7 cellular contexts compared by ENCODE assay signal in the genomic region with DNA sequence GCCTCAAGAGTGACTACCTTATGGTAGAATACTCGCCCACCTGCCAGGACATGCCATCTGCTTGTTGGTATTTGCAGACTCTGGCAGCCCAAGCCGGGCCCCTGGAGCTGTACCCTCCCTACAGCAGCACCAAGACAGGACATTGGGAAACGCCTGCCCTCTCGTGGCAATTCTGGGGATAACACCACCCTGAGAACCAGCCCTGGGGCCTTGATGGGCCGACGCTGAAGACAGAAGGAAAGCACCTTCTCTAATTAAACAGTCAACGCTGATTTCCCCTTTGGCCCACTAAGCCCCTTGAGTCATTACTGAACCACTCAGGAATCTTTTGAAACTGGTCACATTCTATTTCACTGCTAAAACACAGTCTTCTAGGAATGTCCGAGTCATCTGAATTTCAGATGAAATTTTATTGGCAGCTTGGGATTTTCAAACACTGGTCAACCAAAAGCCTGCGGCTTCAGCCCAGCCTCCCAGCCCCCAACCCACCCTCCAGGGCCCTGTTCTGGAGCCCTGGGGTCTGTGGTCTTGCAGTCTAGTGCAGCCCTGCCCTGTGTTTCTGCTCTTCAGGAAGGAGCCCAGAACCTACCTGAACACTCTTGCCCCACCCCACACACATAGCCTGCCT.
DNase-seq lines count a peak whose midpoint lies in the region; FAIRE-seq and TF ChIP-seq lines count a peak whose summit lies in the region.

No MANE protein-coding gene starts in this region.

- no peaks in the 10 kb centered on the region for H3K36me3 ChIP-seq in smooth muscle cell (ENCODE audit: low read depth)

- TF ChIP-seq CTCF in astrocyte of the cerebellum (IDR thresholded peaks at IDR 0.05; ENCODE audit: low read depth, low read length, missing control alignments) (peak; percentile 92), smooth muscle cell (IDR thresholded peaks at IDR 0.05; ENCODE audit: borderline replicate concordance, insufficient read depth, poor library complexity, severe bottlenecking) (peak; percentile 71)

- H3F3A ChIP-seq in smooth muscle cell (ENCODE audit: low read depth) = no peaks in the 10 kb centered on the region

- DNase-seq in GM12891 (ENCODE audit: insufficient read length, low spot score) (peak; percentile 78), HEK293T (ENCODE audit: extremely low spot score) (peak; percentile 88), MV-4-11 (lab: John Stamatoyannopoulos, UW) (peak; percentile 72), T-helper 9 cell (peak; percentile 60), astrocyte of the cerebellum (ENCODE audit: low read depth) (peak; percentile 34), hypothalamus (lab: John Stamatoyannopoulos, UW) (peak in 45 of 51 donors; percentile 5 to 75 (median 40)), smooth muscle cell (lab: John Stamatoyannopoulos, UW; ENCODE audit: unreplicated experiment) (peak; percentile 50)

- H3K4me3 ChIP-seq in astrocyte of the cerebellum (ENCODE audit: low read depth, low read length) = no peak overlapping the region
- H3K4me3 ChIP-seq in smooth muscle cell = no peak overlapping the region

- H4K20me1 ChIP-seq in smooth muscle cell (ENCODE audit: low read depth) = no peaks in the 10 kb centered on the region

- WGBS in smooth muscle cell (ENCODE audit: low lambda C conversion rate) = 8% methylated on average over 9 of the region's 9 CpGs

- no peaks in the 10 kb centered on the region for H3K9me3 ChIP-seq in smooth muscle cell (replicated peaks; ENCODE audit: low read depth)

- POLR2A ChIA-PET in HEK293T (lab: Yijun Ruan, JAX) = interaction anchor here (0.6 to 1.3 kb wide), 3 partner anchors 12 to 139 kb away, joined by 3 to 5 read pairs (median 3); a partner anchor contains a TSS

- H2AFZ ChIP-seq in smooth muscle cell (ENCODE audit: low read depth) = no peak overlapping the region

- H3K4me2 ChIP-seq in smooth muscle cell = peak overlapping the region; percentile 54

- CTCF ChIA-PET in HEK293T (lab: Yijun Ruan, JAX) = interaction anchor here (0.6 to 4.4 kb wide), 9 partner anchors 10 to 539 kb away, joined by 3 to 60 read pairs (median 3); no protein-coding TSS in a partner anchor

- no peak for TF ChIP-seq POLR2A in GM12891 (IDR thresholded peaks at IDR 0.05; ENCODE audit: low read depth, low read length)

- no peaks in the 10 kb centered on the region for H3K79me2 ChIP-seq in smooth muscle cell (ENCODE audit: low read depth)

- peak; percentile 93 for FAIRE-seq in GM12891 (lab: Jason Lieb, UNC)

- H3K4me1 ChIP-seq in smooth muscle cell (ENCODE audit: low read depth) = peaks cover 3% of the 10 kb centered on the region

- H3K27me3 ChIP-seq in smooth muscle cell (ENCODE audit: low read depth) = no peaks in the 10 kb centered on the region

- H3K9ac ChIP-seq in smooth muscle cell (ENCODE audit: low read depth) = peak overlapping the region; percentile 19

- in situ Hi-C loops in astrocyte of the cerebellum (cut with HindIII; ENCODE audit: low sequenced_read_pairs) = no loop called here

- no peak overlapping the region for H3K27ac ChIP-seq in smooth muscle cell (ENCODE audit: low read depth)

TF ChIP-seq in GM12891, 5 proteins besides CTCF, POLR2A, EP300 and RAD21:
- no peak for TF ChIP-seq POU2F2 (IDR thresholded peaks at IDR 0.05; ENCODE audit: low read depth, low read length)
- no peak for TF ChIP-seq POLR2AphosphoS5 (IDR thresholded peaks at IDR 0.05; ENCODE audit: low read depth, low read length)
- TF ChIP-seq TAF1 (IDR thresholded peaks at IDR 0.05; ENCODE audit: low read depth, low read length) = no peak
- no peak for TF ChIP-seq SPI1 (IDR thresholded peaks at IDR 0.05; ENCODE audit: low read depth, low read length)
- TF ChIP-seq PAX5 (IDR thresholded peaks at IDR 0.05; ENCODE audit: insufficient read depth, low read length, severe bottlenecking) = no peak

TF ChIP-seq in HEK293T, 16 proteins besides CTCF, POLR2A, EP300 and RAD21:
- TF ChIP-seq ARNT (IDR thresholded peaks at IDR 0.05) = no peak
- no peak for TF ChIP-seq SP1 (IDR thresholded peaks at IDR 0.05)
- TF ChIP-seq FOXM1 (IDR thresholded peaks at IDR 0.05; ENCODE audit: borderline replicate concordance) = no peak
- TF ChIP-seq, protein P1, sequence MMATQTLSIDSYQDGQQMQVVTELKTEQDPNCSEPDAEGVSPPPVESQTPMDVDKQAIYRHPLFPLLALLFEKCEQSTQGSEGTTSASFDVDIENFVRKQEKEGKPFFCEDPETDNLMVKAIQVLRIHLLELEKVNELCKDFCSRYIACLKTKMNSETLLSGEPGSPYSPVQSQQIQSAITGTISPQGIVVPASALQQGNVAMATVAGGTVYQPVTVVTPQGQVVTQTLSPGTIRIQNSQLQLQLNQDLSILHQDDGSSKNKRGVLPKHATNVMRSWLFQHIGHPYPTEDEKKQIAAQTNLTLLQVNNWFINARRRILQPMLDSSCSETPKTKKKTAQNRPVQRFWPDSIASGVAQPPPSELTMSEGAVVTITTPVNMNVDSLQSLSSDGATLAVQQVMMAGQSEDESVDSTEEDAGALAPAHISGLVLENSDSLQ (IDR thresholded peaks at IDR 0.05) = no peak
- no peak for TF ChIP-seq ELF4 (IDR thresholded peaks at IDR 0.05)
- no peak for TF ChIP-seq CTBP1 (IDR thresholded peaks at IDR 0.05; ENCODE audit: borderline replicate concordance)
- no peak for TF ChIP-seq HDGF (IDR thresholded peaks at IDR 0.05; ENCODE audit: borderline replicate concordance)
- TF ChIP-seq BHLHE40 (IDR thresholded peaks at IDR 0.05; ENCODE audit: borderline replicate concordance) = no peak
- TF ChIP-seq SUZ12 (IDR thresholded peaks at IDR 0.05) = no peak
- TF ChIP-seq FOXK2 (IDR thresholded peaks at IDR 0.05) = no peak
- no peak for TF ChIP-seq TARDBP (IDR thresholded peaks at IDR 0.05)
- TF ChIP-seq ZNF384 (IDR thresholded peaks at IDR 0.05) = no peak
- no peak for TF ChIP-seq L3MBTL2 (conservative IDR thresholded peaks at IDR 0.05)
- no peak for TF ChIP-seq LEF1 (IDR thresholded peaks at IDR 0.05; ENCODE audit: borderline replicate concordance)
- TF ChIP-seq NFRKB (IDR thresholded peaks at IDR 0.05) = no peak

Comparison
In these comparisons a context has a peak if more than half of its experiments do, and no peak if none do; other contexts are left out.
1. DNase-seq: peak in every context shown above with its lines; median percentile 88 in HEK293T; 78 in GM12891; 72 in MV-4-11; 60 in T-helper 9 cell; 50 in smooth muscle cell; 40 in hypothalamus; 34 in astrocyte of the cerebellum.